In the genomic region with DNA sequence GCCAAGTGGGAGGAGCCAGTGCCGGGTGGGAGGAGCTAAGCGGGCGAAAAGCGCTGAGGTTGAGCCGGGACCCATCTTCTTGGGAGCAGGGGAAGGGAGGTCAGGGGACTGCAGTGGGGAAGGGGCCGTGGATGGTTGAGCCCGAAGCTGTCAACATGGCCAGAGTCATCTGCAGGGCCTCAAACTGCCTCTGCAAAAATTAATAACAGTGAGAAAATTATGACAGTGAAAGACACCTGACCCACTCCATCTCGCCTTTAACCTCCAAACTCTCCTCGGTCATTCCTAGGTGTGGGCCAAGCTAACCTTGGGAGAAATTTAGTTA, we compare ENCODE assay signal across 1 cellular context.
TF ChIP-seq lines count a peak whose summit lies in the region.

No MANE protein-coding gene starts in this region.

TF ChIP-seq in GM12878, 131 proteins besides CTCF, POLR2A, EP300 and RAD21:
- TF ChIP-seq CHD2 (IDR thresholded peaks at IDR 0.05; ENCODE audit: borderline replicate concordance, low read depth, low read length) (no peak), PAX5 (IDR thresholded peaks at IDR 0.05; ENCODE audit: borderline replicate concordance, low read depth, low read length) (0 out of 2 replicates have a peak, but pooled peaks have one; percentile 17)
TF ChIP-seq in GM12878: peak in this region for 1.
